8 cellular contexts compared by ENCODE assay signal in genomic region chr2:3728104-3729054, GRCh38. TPM values are rescaled to one million over a fixed set of nuclear protein-coding genes. Genes with fewer than 3 reads are reported as not detected.
DNase-seq lines count a peak whose midpoint lies in the region; ATAC-seq, FAIRE-seq and TF ChIP-seq lines count a peak whose summit lies in the region.

No MANE protein-coding gene starts in this region.

- H3K9me3 ChIP-seq in HUES6 (ENCODE audit: control insufficient read depth, insufficient read depth, low read depth, low read length) (no peaks in the 10 kb centered on the region), PC-9 (ENCODE audit: insufficient read depth, low read depth) (no peaks in the 10 kb centered on the region)
- no peaks in the 10 kb centered on the region for H3K9me3 ChIP-seq in effector memory CD4-positive, alpha-beta T cell (ENCODE audit: control insufficient read depth, low read length)

- H3K4me1 Mint-ChIP-seq in neural crest cell: peaks cover 13% of the 10 kb centered on the region

- no peaks in the 10 kb centered on the region for H3K9me3 Mint-ChIP-seq in neural crest cell

- H3K27ac ChIP-seq in HUES6 (ENCODE audit: low read depth, low read length): no peak overlapping the region
- no peak overlapping the region for H3K27ac ChIP-seq in PC-9
- no peak overlapping the region for H3K27ac ChIP-seq in effector memory CD4-positive, alpha-beta T cell (ENCODE audit: insufficient read depth, low read length, poor library complexity, severe bottlenecking)

- no peak overlapping the region for H2AFZ ChIP-seq in PC-9

- BruUV-seq in PC-9 (replicated peaks; lab: Mats Ljungman, UMichigan): no TSS peak

- peak overlapping the region; percentile 2 for H3K27ac Mint-ChIP-seq in neural crest cell (ENCODE audit: unreplicated experiment)

- H3F3A ChIP-seq in PC-9 (ENCODE audit: insufficient read depth, low read depth): no peaks in the 10 kb centered on the region

- FAIRE-seq in endometrium (lab: Jason Lieb, UNC): peak; percentile 76

- H3K36me3 ChIP-seq in HUES6 (ENCODE audit: control insufficient read depth, insufficient read depth, low read length) (no peaks in the 10 kb centered on the region), PC-9 (ENCODE audit: low read depth) (no peaks in the 10 kb centered on the region)
- no peaks in the 10 kb centered on the region for H3K36me3 ChIP-seq in effector memory CD4-positive, alpha-beta T cell (ENCODE audit: control insufficient read depth, insufficient read depth, low read length)

- intact Hi-C loops in PC-9 (cut with micrococcal nuclease; ENCODE audit: unreplicated experiment): loop anchor here (2.0 kb wide), 1 partner anchor 52 kb away; no protein-coding TSS in a partner anchor

- peak; percentile 82 for TF ChIP-seq CTCF in PC-9 (conservative IDR thresholded peaks at IDR 0.05)
- TF ChIP-seq CTCF in neural crest cell (conservative IDR thresholded peaks at IDR 0.05): peak; percentile 78

- H3K27me3 Mint-ChIP-seq in neural crest cell (ENCODE audit: low read depth): peaks cover 7% of the 10 kb centered on the region

- H3K27me3 ChIP-seq in HUES6 (ENCODE audit: control insufficient read depth, insufficient read depth, low read length) (peaks cover 22% of the 10 kb centered on the region; the same call in 1 of the 2 replicates), PC-9 (ENCODE audit: insufficient read depth, low read depth) (peaks cover 95% of the 10 kb centered on the region)
- H3K27me3 ChIP-seq in effector memory CD4-positive, alpha-beta T cell (replicated peaks; ENCODE audit: control insufficient read depth, insufficient read depth, low read length, poor library complexity, severe bottlenecking): no peaks in the 10 kb centered on the region

- H3K4me1 ChIP-seq in HUES6 (ENCODE audit: control insufficient read depth, insufficient read depth, low read length) (peaks cover 10% of the 10 kb centered on the region), PC-9 (replicated peaks; ENCODE audit: insufficient read depth) (no peaks in the 10 kb centered on the region)
- no peaks in the 10 kb centered on the region for H3K4me1 ChIP-seq in effector memory CD4-positive, alpha-beta T cell (ENCODE audit: control insufficient read depth, insufficient read depth, low read length, poor library complexity, severe bottlenecking)

- H3K9me2 ChIP-seq in PC-9 (ENCODE audit: insufficient read depth): no peaks in the 10 kb centered on the region

- no peaks in the 10 kb centered on the region for H3K79me2 ChIP-seq in PC-9 (ENCODE audit: low read depth)

- peak overlapping the region; percentile 47 for H3K4me3 ChIP-seq in HUES6 (ENCODE audit: low read depth, low read length)
- no peak overlapping the region for H3K4me3 ChIP-seq in PC-9
- H3K4me3 ChIP-seq in effector memory CD4-positive, alpha-beta T cell (ENCODE audit: insufficient read depth, low read depth, low read length, poor library complexity, severe bottlenecking): no peak overlapping the region

- CTCF ChIA-PET in PC-9 (lab: Charles Lee): interaction anchor here (0.6 kb wide), 1 partner anchor 21 kb away, joined by 3 read pairs; no protein-coding TSS in a partner anchor

- H4K20me1 ChIP-seq in PC-9 (ENCODE audit: insufficient read depth): no peaks in the 10 kb centered on the region

- POLR2A ChIA-PET in PC-9 (lab: Charles Lee; ENCODE audit: unreplicated experiment): no interaction called here

- peak; percentile 36 for DNase-seq in G401 (ENCODE audit: low spot score)
- DNase-seq in PC-9: peak in 1 of 2 experiments; percentile 42
- DNase-seq in neural crest cell (ENCODE audit: low read depth, low spot score): no peak
- DNase-seq in effector memory CD4-positive, alpha-beta T cell: no peak

- ATAC-seq in HG02852 (IDR thresholded peaks at IDR 0.05; ENCODE audit: unreplicated experiment) (no peak), GM19463 (IDR thresholded peaks at IDR 0.05; ENCODE audit: unreplicated experiment) (no peak)

- no peaks in the 10 kb centered on the region for H3K36me3 Mint-ChIP-seq in neural crest cell (ENCODE audit: low read depth)

- no peak overlapping the region for H3K4me2 ChIP-seq in PC-9

- peak overlapping the region; percentile 43 for H3K9ac ChIP-seq in HUES6 (ENCODE audit: low read length)

- peak overlapping the region; percentile 57 for H3K4me3 Mint-ChIP-seq in neural crest cell

- in situ Hi-C loops in G401 (cut with HindIII; ENCODE audit: low sequenced_read_pairs): no loop called here

RNA-seq across cellular contexts. Expression of gene DCDC2C, which starts 25.0 kb away (rescaled TPM):
- not detected in 2 replicates for total RNA-seq in G401 (2014; rRNA removed; shearing (Covaris generic))
- not detected in 2 replicates for total RNA-seq in PC-9 (2021)
- total RNA-seq in neural crest cell: not detected in 2 replicates
